8 cellular contexts compared by ENCODE assay signal in genomic region chr18:31685097-31686082, GRCh38. TPM values are rescaled to one million over a fixed set of nuclear protein-coding genes. Genes with fewer than 3 reads are reported as not detected.
DNase-seq lines count a peak whose midpoint lies in the region; ATAC-seq, FAIRE-seq and TF ChIP-seq lines count a peak whose summit lies in the region.

No MANE protein-coding gene starts in this region.

- H3K27me3 ChIP-seq in bronchial epithelial cell (ENCODE audit: control insufficient read depth, insufficient read depth, low read length) (no peaks in the 10 kb centered on the region), skeletal muscle tissue (ENCODE audit: control insufficient read depth in 3 of 3, insufficient read depth in 3 of 3, low read length in 3 of 3) (no peaks in the 10 kb centered on the region)

- peak; percentile 71 for ATAC-seq in HG02840 (IDR thresholded peaks at IDR 0.05; ENCODE audit: low FRiP score, unreplicated experiment)

- peak; percentile 94 for FAIRE-seq in bronchial epithelial cell (lab: Jason Lieb, UNC)

- H3K36me3 ChIP-seq in bronchial epithelial cell (ENCODE audit: control insufficient read depth, insufficient read depth, low read length): no peaks in the 10 kb centered on the region
- H3K36me3 ChIP-seq in skeletal muscle tissue (ENCODE audit: control insufficient read depth in 3 of 3, insufficient read depth in 3 of 3, low read length in 3 of 3): no peaks in the 10 kb centered on the region

- peak overlapping the region; percentile 35 to 57 (median 40) for H3K9ac ChIP-seq in skeletal muscle tissue (ENCODE audit: low read depth in 1 of 3, low read length in 3 of 3)

- peak; percentile 14 for DNase-seq in activated CD4-positive, alpha-beta T cell treated with anti-CD3 and anti-CD28 coated beads for 1 hour
- DNase-seq in activated CD4-positive, alpha-beta T cell treated with anti-CD3 and anti-CD28 coated beads, Interleukin-2, amount 50 U/mL, for 4 hours: no peak
- peak; percentile 87 for DNase-seq in NCI-H1436 (lab: John Stamatoyannopoulos, UW)
- peak; percentile 7 for DNase-seq in T-helper 9 cell
- DNase-seq in bronchial epithelial cell (ENCODE audit: low read depth): peak; percentile 53
- peak; percentile 93 for DNase-seq in iPS-NIHi7 (ENCODE audit: extremely low spot score)

- peak overlapping the region; percentile 60 for H3K4me3 ChIP-seq in bronchial epithelial cell (ENCODE audit: low read depth, low read length)
- peak overlapping the region; percentile 60 to 66 (median 66) for H3K4me3 ChIP-seq in skeletal muscle tissue (ENCODE audit: low read length in 3 of 3)

- H3K4me1 ChIP-seq in skeletal muscle tissue (ENCODE audit: control insufficient read depth in 3 of 3, insufficient read depth in 3 of 3, low read length in 3 of 3): peaks cover 3 to 5% (median 4%) of the 10 kb centered on the region in 3 donors

- H3K9me3 ChIP-seq in skeletal muscle tissue (ENCODE audit: control insufficient read depth in 3 of 3, low read length in 3 of 3): no peaks in the 10 kb centered on the region

- H3K27ac ChIP-seq in skeletal muscle tissue (ENCODE audit: low read depth, low read length): no peak overlapping the region

- peak; percentile 54 for TF ChIP-seq CTCF in bronchial epithelial cell (IDR thresholded peaks at IDR 0.05; ENCODE audit: insufficient read depth, low read length, severe bottlenecking)

RNA-seq across cellular contexts. Expression of gene B4GALT6, which starts 1.0 kb away (rescaled TPM):
- total RNA-seq in bronchial epithelial cell (1.8 and 2.4 TPM in 2 replicates), skeletal muscle tissue (3.1 TPM)

Comparison
In these comparisons a context has a peak if more than half of its experiments do, and no peak if none do; other contexts are left out.
1. DNase-seq: peak in activated CD4-positive, alpha-beta T cell treated with anti-CD3 and anti-CD28 coated beads for 1 hour (single experiment), NCI-H1436 (single experiment), T-helper 9 cell (single experiment), bronchial epithelial cell (single experiment) and iPS-NIHi7 (single experiment); none in activated CD4-positive, alpha-beta T cell treated with anti-CD3 and anti-CD28 coated beads, Interleukin-2, amount 50 U/mL, for 4 hours (0 of 2).